In genomic region chr2:112031916-112032582, GRCh38 we compare ENCODE assay signal across 8 cellular contexts. TPM values are rescaled to one million over a fixed set of nuclear protein-coding genes. Genes with fewer than 3 reads are reported as not detected.
A peak's percentile ranks its signal among the peaks of the same experiment; 100 is the strongest.
DNase-seq lines count a peak whose midpoint lies in the region; ATAC-seq, FAIRE-seq and TF ChIP-seq lines count a peak whose summit lies in the region.

No MANE protein-coding gene starts in this region.

- peak overlapping the region; percentile 68 for H2AFZ ChIP-seq in DND-41 (ENCODE audit: low read depth, low read length)

- no peaks in the 10 kb centered on the region for H3K4me1 Mint-ChIP-seq in stimulated activated effector memory CD8-positive, alpha-beta T cell treated with anti-CD3 and anti-CD28 coated beads, Interleukin-12 subunit alpha, Interleukin-12 subunit beta, amount 100 ng/mL, for 72 hours

- no peaks in the 10 kb centered on the region for H3K79me2 ChIP-seq in DND-41 (ENCODE audit: insufficient read depth, low read length)

- no peaks in the 10 kb centered on the region for H3K9me3 Mint-ChIP-seq in stimulated activated effector memory CD8-positive, alpha-beta T cell treated with anti-CD3 and anti-CD28 coated beads, Interleukin-12 subunit alpha, Interleukin-12 subunit beta, amount 100 ng/mL, for 72 hours

- H3K36me3 ChIP-seq in DND-41 (ENCODE audit: insufficient read depth, low read length), result no peaks in the 10 kb centered on the region
- H3K36me3 ChIP-seq in pancreas, result no peaks in the 10 kb centered on the region

- H3K4me3 Mint-ChIP-seq in stimulated activated effector memory CD8-positive, alpha-beta T cell treated with anti-CD3 and anti-CD28 coated beads, Interleukin-12 subunit alpha, Interleukin-12 subunit beta, amount 100 ng/mL, for 72 hours, result no peak overlapping the region

- H3K36me3 Mint-ChIP-seq in stimulated activated effector memory CD8-positive, alpha-beta T cell treated with anti-CD3 and anti-CD28 coated beads, Interleukin-12 subunit alpha, Interleukin-12 subunit beta, amount 100 ng/mL, for 72 hours, result no peaks in the 10 kb centered on the region

- DNase-seq in DND-41 (peak; percentile 58), NCI-H524 treated with DMSO at 0.1 percent for 48 hours (lab: John Stamatoyannopoulos, UW) (peak; percentile 78), fibroblast of peridontal ligament (ENCODE audit: extremely low read depth) (peak; percentile 33), pancreas (no peak), superior temporal gyrus (ENCODE audit: extremely low spot score) (no peak)
- no peak for DNase-seq in stimulated activated effector memory CD8-positive, alpha-beta T cell treated with anti-CD3 and anti-CD28 coated beads, Interleukin-12 subunit alpha, Interleukin-12 subunit beta, amount 100 ng/mL, for 72 hours (ENCODE audit: low spot score in 2 of 2)
- no peak for DNase-seq in stimulated activated CD4-positive, alpha-beta T cell treated with anti-CD3 and anti-CD28 coated beads, Interleukin-4, amount 100 ng/mL, for 4 hours

- peaks cover 40% of the 10 kb centered on the region for H3K4me1 ChIP-seq in DND-41 (ENCODE audit: insufficient read depth, low read length)
- H3K4me1 ChIP-seq in pancreas, result peaks cover 0 to 11% (median 7%) of the 10 kb centered on the region in 3 donors

- peak overlapping the region; percentile 53 for H3K9ac ChIP-seq in DND-41 (ENCODE audit: low read depth, low read length)

- intact Hi-C loops in pancreas (cut with DNase I), result no loop called here

- no peak overlapping the region for H3K27ac Mint-ChIP-seq in stimulated activated effector memory CD8-positive, alpha-beta T cell treated with anti-CD3 and anti-CD28 coated beads, Interleukin-12 subunit alpha, Interleukin-12 subunit beta, amount 100 ng/mL, for 72 hours

- no peak for FAIRE-seq in pancreas (lab: Jason Lieb, UNC)

- peak overlapping the region; percentile 54 for H3K4me2 ChIP-seq in DND-41 (ENCODE audit: insufficient read depth, low read length)

- H3K4me3 ChIP-seq in DND-41 (ENCODE audit: low read depth in 1 of 2, low read length in 2 of 2), result peak overlapping the region in 1 of 2 experiments; percentile 21; a peak in 1 of 4 replicates
- H3K4me3 ChIP-seq in pancreas, result no peak overlapping the region

- 46 to 49% methylated on average over 11 of the region's 11 CpGs for WGBS in pancreas, 2 donors

- no peak for TF ChIP-seq CTCF in DND-41 (IDR thresholded peaks at IDR 0.05; ENCODE audit: borderline replicate concordance, extremely low read depth, low read length, poor library complexity, severe bottlenecking)
- TF ChIP-seq CTCF in pancreas (IDR thresholded peaks at IDR 0.05), result no peak

- H3K9me3 ChIP-seq in DND-41 (ENCODE audit: insufficient read depth, low read length, severe bottlenecking) (no peaks in the 10 kb centered on the region), pancreas (no peaks in the 10 kb centered on the region)

- ATAC-seq in DND-41 (ENCODE audit: insufficient read depth, low read depth) (peak; percentile 77), pancreas (peak in 3 of 4 donors; percentile 28 to 54 (median 50)), GM21825 (IDR thresholded peaks at IDR 0.05; ENCODE audit: unreplicated experiment) (no peak)
- ATAC-seq in stimulated activated effector memory CD8-positive, alpha-beta T cell treated with anti-CD3 and anti-CD28 coated beads, Interleukin-12 subunit alpha, Interleukin-12 subunit beta, amount 100 ng/mL, for 72 hours, result no peak

- peak overlapping the region; percentile 89 for H3K27ac ChIP-seq in DND-41 (ENCODE audit: low read length)
- no peak overlapping the region for H3K27ac ChIP-seq in pancreas

- H3K27me3 ChIP-seq in DND-41 (ENCODE audit: insufficient read depth, low read length, poor library complexity), result no peaks in the 10 kb centered on the region
- no peaks in the 10 kb centered on the region for H3K27me3 ChIP-seq in pancreas

- H4K20me1 ChIP-seq in DND-41 (ENCODE audit: insufficient read depth, low read length), result no peaks in the 10 kb centered on the region

RNA-seq across cellular contexts. Expression of gene TMEM87B, which starts 23.0 kb away (rescaled TPM):
- total RNA-seq in pancreas, result 10 to 100 TPM; 10.1 to 21.7 (median 14.0) TPM
- 10 to 100 TPM in 1 of 2 donors, 1 to 10 TPM in 1; 4.7 to 11.6 TPM for polyA plus RNA-seq in pancreas

Comparison
In these comparisons a context has a peak if more than half of its experiments do, and no peak if none do; other contexts are left out.
1. ATAC-seq: peak in DND-41 (single experiment) and pancreas (3 of 4); none in stimulated activated effector memory CD8-positive, alpha-beta T cell treated with anti-CD3 and anti-CD28 coated beads, Interleukin-12 subunit alpha, Interleukin-12 subunit beta, amount 100 ng/mL, for 72 hours (single experiment) and GM21825 (single experiment).
2. DNase-seq: peak in DND-41 (single experiment), NCI-H524 treated with DMSO at 0.1 percent for 48 hours (single experiment) and fibroblast of peridontal ligament (single experiment); none in pancreas (0 of 6), superior temporal gyrus (single experiment), stimulated activated effector memory CD8-positive, alpha-beta T cell treated with anti-CD3 and anti-CD28 coated beads, Interleukin-12 subunit alpha, Interleukin-12 subunit beta, amount 100 ng/mL, for 72 hours (0 of 2) and stimulated activated CD4-positive, alpha-beta T cell treated with anti-CD3 and anti-CD28 coated beads, Interleukin-4, amount 100 ng/mL, for 4 hours (0 of 2).